23 cellular contexts compared by ENCODE assay signal in the genomic region with DNA sequence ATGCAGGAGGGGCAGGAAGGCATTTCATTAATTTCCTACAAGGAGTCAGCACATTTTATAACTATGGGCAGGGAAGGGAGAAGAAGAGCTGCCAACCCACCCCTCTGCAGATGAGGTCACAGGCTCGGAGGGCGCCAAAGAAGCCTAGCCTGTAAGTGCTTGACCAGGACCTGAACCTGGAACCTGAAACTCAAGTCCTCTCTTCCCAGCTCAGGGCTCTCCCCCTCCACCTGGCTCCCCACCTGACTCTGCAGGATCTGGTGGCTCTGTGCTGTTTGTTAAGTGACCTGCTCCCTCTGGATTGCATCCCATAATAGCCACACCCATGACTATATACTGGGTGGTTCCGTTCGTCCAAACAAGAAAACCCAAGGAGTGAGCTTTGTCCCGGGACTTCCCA. TPM values are rescaled to one million over a fixed set of nuclear protein-coding genes. Genes with fewer than 3 reads are reported as not detected.
DNase-seq lines count a peak whose midpoint lies in the region; ATAC-seq lines count a peak whose summit lies in the region.
"Had no signal": no experiment of that assay in that cellular context is flagged by ENCODE, and none has a peak within 500 bp of the region (broad histone marks: within the 10 kb centered on the region; RNA-seq: fewer than 3 reads in every experiment).

No MANE protein-coding gene starts in this region.

- H3K4me3 ChIP-seq in right cardiac atrium (ENCODE audit: low read length) (no peak overlapping the region), skin epidermis (no peak overlapping the region), aorta (ENCODE audit: low read length in 2 of 2) (no peak overlapping the region)
- H3K4me3 ChIP-seq: GM23248, spleen had no signal

- DNase-seq in left cardiac atrium (peak; percentile 43), Right ventricle myocardium inferior (ENCODE audit: missing footprints) (no peak), right cardiac atrium (peak; percentile 42 to 82 (median 80)), aorta (peak in 1 of 2 donors; percentile 59), NCI-H1092 (lab: John Stamatoyannopoulos, UW) (no peak)
- DNase-seq: activated B cell treated with CpG ODN at 0.5 μM for 24 hours; activated CD8-positive, alpha-beta T cell treated with anti-CD3 and anti-CD28 coated beads for 36 hours; activated naive CD4-positive, alpha-beta T cell treated with anti-CD3 and anti-CD28 coated beads for 36 hours; activated T-cell treated with anti-CD3 and anti-CD28 coated beads, Interleukin-2, amount 50 U/mL, for 4 hours; cerebellar nuclear complex; DMS 273 treated with DMSO at 0.1 percent for 48 hours; effector CD8-positive, alpha-beta T cell; GM23248; NCI-H2227 treated with DMSO at 0.1 percent for 48 hours; SK-N-SH; spleen had no signal

- intact Hi-C loops in left cardiac atrium (cut with DNase I) (no loop called here), Right ventricle myocardium inferior (cut with DNase I) (no loop called here), right cardiac atrium (cut with DNase I) (no loop called here), aorta (cut with DNase I) (no loop called here)

- WGBS in right cardiac atrium: 51% methylated on average over 5 of the region's 5 CpGs
- 50% methylated on average over 5 of the region's 5 CpGs for WGBS in aorta, 2 donors

- no peaks in the 10 kb centered on the region for H3K36me3 ChIP-seq in aorta (ENCODE audit: control insufficient read depth in 1 of 2, insufficient read depth in 2 of 2, low read length in 1 of 2)
- H3K36me3 ChIP-seq: spleen had no signal

- peak overlapping the region; percentile 6 for H3K27ac ChIP-seq in right cardiac atrium (ENCODE audit: low read length)
- peak overlapping the region in 12 of 21 experiments; percentile 46 to 93 (median 82) for H3K27ac ChIP-seq in skin epidermis
- no peak overlapping the region for H3K27ac ChIP-seq in aorta (ENCODE audit: low read depth in 1 of 2, low read length in 2 of 2)
- H3K27ac ChIP-seq: spleen had no signal

- H3K9me3 ChIP-seq in right cardiac atrium (ENCODE audit: control insufficient read depth, low read length): no peaks in the 10 kb centered on the region
- no peaks in the 10 kb centered on the region for H3K9me3 ChIP-seq in aorta (ENCODE audit: control insufficient read depth, low read length)
- H3K9me3 ChIP-seq: SK-N-SH, spleen had no signal

- ATAC-seq in left cardiac atrium (no peak), Right ventricle myocardium inferior (no peak), right cardiac atrium (peak; percentile 4 to 20), aorta (ENCODE audit: low FRiP score) (peak; percentile 20), GM18870 (IDR thresholded peaks at IDR 0.05; ENCODE audit: unreplicated experiment) (no peak), HG02642 (IDR thresholded peaks at IDR 0.05; ENCODE audit: poor library complexity, unreplicated experiment) (no peak)
- ATAC-seq: activated CD8-positive, alpha-beta T cell treated with anti-CD3 and anti-CD28 coated beads for 36 hours; activated T-cell treated with anti-CD3 and anti-CD28 coated beads, Interleukin-2, amount 50 U/mL, for 4 hours had no signal

- no peaks in the 10 kb centered on the region for H3K27me3 ChIP-seq in right cardiac atrium (ENCODE audit: control insufficient read depth, insufficient read depth)
- H3K27me3 ChIP-seq in aorta (ENCODE audit: control insufficient read depth in 1 of 2, insufficient read depth in 2 of 2, low read length in 1 of 2): no peaks in the 10 kb centered on the region

- H3K4me1 ChIP-seq in right cardiac atrium (ENCODE audit: control insufficient read depth, insufficient read depth, low read length): peaks cover 6% of the 10 kb centered on the region
- H3K4me1 ChIP-seq in aorta (ENCODE audit: control insufficient read depth in 1 of 2, insufficient read depth in 2 of 2, low read length in 2 of 2): no peaks in the 10 kb centered on the region

RNA-seq across cellular contexts. Expression of gene SCGB1A1, which starts 27.3 kb away (rescaled TPM):
- not detected for total RNA-seq in left cardiac atrium
- total RNA-seq in Right ventricle myocardium inferior: not detected
- not detected for total RNA-seq in right cardiac atrium
- polyA plus RNA-seq in right cardiac atrium: not detected
- not detected for total RNA-seq in aorta
- 1 to 10 TPM in 1 of 2 donors, under 1 TPM in 1; 0.61 to 5.0 TPM for polyA plus RNA-seq in aorta
- total RNA-seq: A673; activated B cell treated with CpG ODN at 0.5 μM for 24 hours; activated CD8-positive, alpha-beta T cell treated with anti-CD3 and anti-CD28 coated beads for 36 hours; activated naive CD4-positive, alpha-beta T cell treated with anti-CD3 and anti-CD28 coated beads for 36 hours; GM23248; mesothelial cell of epicardium; spleen had no signal
- polyA plus RNA-seq: CD14-positive monocyte, GM23248, neural cell, SK-N-SH had no signal

Comparison
In these comparisons a context has a peak if more than half of its experiments do, and no peak if none do; other contexts are left out.
1. ATAC-seq: peak in right cardiac atrium (2 of 2) and aorta (single experiment); none in left cardiac atrium (0 of 2), Right ventricle myocardium inferior (single experiment), GM18870 (single experiment) and HG02642 (single experiment).
2. DNase-seq: peak in left cardiac atrium (single experiment) and right cardiac atrium (3 of 3); none in Right ventricle myocardium inferior (single experiment) and NCI-H1092 (single experiment).
3. H3K27ac ChIP-seq: peak in right cardiac atrium (single experiment) and skin epidermis (12 of 21); none in aorta (0 of 2).